Comparison of ENCODE assay signal across 8 cellular contexts in genomic region chr3:129162729-129163579, GRCh38. TPM values are rescaled to one million over a fixed set of nuclear protein-coding genes. Genes with fewer than 3 reads are reported as not detected.
DNase-seq lines count a peak whose midpoint lies in the region; ATAC-seq and TF ChIP-seq lines count a peak whose summit lies in the region.

No MANE protein-coding gene starts in this region.

- ATAC-seq in GM21825 (IDR thresholded peaks at IDR 0.05; ENCODE audit: unreplicated experiment) = no peak
- no peak for ATAC-seq in left cardiac atrium

- TF ChIP-seq CTCF in retinal pigment epithelial cell (conservative IDR thresholded peaks at IDR 0.05; ENCODE audit: low read depth, low read length) = peak; percentile 38

- no peaks in the 10 kb centered on the region for H3K9me3 Mint-ChIP-seq in dendritic cell treated with granulocyte-macrophage colony-stimulating factor and Interleukin-4, amounts not matched to agents 40 ng/mL and 50 ng/mL, for 4 days

- intact Hi-C loops in dendritic cell treated with granulocyte-macrophage colony-stimulating factor and Interleukin-4, amounts not matched to agents 40 ng/mL and 50 ng/mL, for 4 days (cut with micrococcal nuclease) = no loop called here
- intact Hi-C loops in left cardiac atrium (cut with DNase I) = no loop called here

- no peaks in the 10 kb centered on the region for H3K27me3 Mint-ChIP-seq in dendritic cell treated with granulocyte-macrophage colony-stimulating factor and Interleukin-4, amounts not matched to agents 40 ng/mL and 50 ng/mL, for 4 days

- peaks cover 77% of the 10 kb centered on the region for H3K36me3 Mint-ChIP-seq in dendritic cell treated with granulocyte-macrophage colony-stimulating factor and Interleukin-4, amounts not matched to agents 40 ng/mL and 50 ng/mL, for 4 days (ENCODE audit: low read depth)

- peak overlapping the region; percentile 97 for H3K4me3 Mint-ChIP-seq in dendritic cell treated with granulocyte-macrophage colony-stimulating factor and Interleukin-4, amounts not matched to agents 40 ng/mL and 50 ng/mL, for 4 days

- H3K27ac Mint-ChIP-seq in dendritic cell treated with granulocyte-macrophage colony-stimulating factor and Interleukin-4, amounts not matched to agents 40 ng/mL and 50 ng/mL, for 4 days = peak overlapping the region; percentile 100

- DNase-seq in NCI-H2171 treated with DMSO at 0.1 percent for 48 hours (lab: John Stamatoyannopoulos, UW) (peak; percentile 42), NCI-H2171 (lab: John Stamatoyannopoulos, UW) (no peak), NCI-H82 (lab: John Stamatoyannopoulos, UW) (peak; percentile 94), retinal pigment epithelial cell (ENCODE audit: low read depth) (no peak), left cardiac atrium (no peak), hypothalamus (lab: John Stamatoyannopoulos, UW) (no peak)

- no peak overlapping the region for H3K4me3 ChIP-seq in retinal pigment epithelial cell (ENCODE audit: low read length)

- peaks cover 50% of the 10 kb centered on the region for H3K4me1 Mint-ChIP-seq in dendritic cell treated with granulocyte-macrophage colony-stimulating factor and Interleukin-4, amounts not matched to agents 40 ng/mL and 50 ng/mL, for 4 days (ENCODE audit: low read depth)

RNA-seq across cellular contexts. Expression of gene ISY1, which starts 2.1 kb away (rescaled TPM):
- total RNA-seq in left cardiac atrium = 10 to 100 TPM; 23.3 to 28.3 TPM

RNA-seq across cellular contexts. Expression of gene CNBP, which starts 20.7 kb away (rescaled TPM):
- 100 to 1,000 TPM; 342 to 378 TPM for total RNA-seq in left cardiac atrium

RNA-seq across cellular contexts. Expression of gene RAB43, which starts 41.4 kb away (rescaled TPM):
- total RNA-seq in left cardiac atrium = 1 to 10 TPM; 6.4 to 6.9 TPM

Comparison
In these comparisons a context has a peak if more than half of its experiments do, and no peak if none do; other contexts are left out.
1. DNase-seq: peak in NCI-H2171 treated with DMSO at 0.1 percent for 48 hours (single experiment) and NCI-H82 (single experiment); none in NCI-H2171 (single experiment), retinal pigment epithelial cell (single experiment), left cardiac atrium (single experiment) and hypothalamus (0 of 51).